Comparison of ENCODE assay signal across 16 cellular contexts in genomic region chr1:25609921-25610320, GRCh38. TPM values are rescaled to one million over a fixed set of nuclear protein-coding genes. Genes with fewer than 3 reads are reported as not detected.
DNase-seq lines count a peak whose midpoint lies in the region; ATAC-seq, FAIRE-seq and TF ChIP-seq lines count a peak whose summit lies in the region.
"Had no signal": no experiment of that assay in that cellular context is flagged by ENCODE, and none has a peak within 500 bp of the region (broad histone marks: within the 10 kb centered on the region; RNA-seq: fewer than 3 reads in every experiment).

No MANE protein-coding gene starts in this region.

- H3K27ac ChIP-seq in H9 (ENCODE audit: insufficient read length, low read depth, low read length) (no peak overlapping the region), K562 (ENCODE audit: extremely low read depth, low read depth, low read length) (no peak overlapping the region), mesenchymal stem cell (ENCODE audit: low read length, poor library complexity, severe bottlenecking) (no peak overlapping the region)

- no peak overlapping the region for H3K14ac ChIP-seq in H9 (ENCODE audit: insufficient read depth, low read length)
- H3K14ac ChIP-seq in mesenchymal stem cell (ENCODE audit: low read length in 2 of 2): no peak overlapping the region

- no peak overlapping the region for H4K91ac ChIP-seq in H9 (ENCODE audit: insufficient read length, low read depth, low read length)
- no peak overlapping the region for H4K91ac ChIP-seq in mesenchymal stem cell (ENCODE audit: low read length)

- H3K4me1 ChIP-seq in H9 (ENCODE audit: insufficient read depth, low read length) (no peaks in the 10 kb centered on the region), K562 (replicated peaks in 1 of 2; ENCODE audit: control insufficient read depth in 2 of 2, insufficient read depth in 2 of 2, low read length in 2 of 2) (peaks cover 2 to 3% of the 10 kb centered on the region in 2 experiments; a peak in 2 of 5 replicates), mesenchymal stem cell (ENCODE audit: control insufficient read depth, insufficient read depth, low read depth, low read length) (peaks cover 3% of the 10 kb centered on the region)

- no peak overlapping the region for H3K4me2 ChIP-seq in H9 (ENCODE audit: insufficient read depth, insufficient read length, low read length)
- H3K4me2 ChIP-seq in K562 (ENCODE audit: insufficient read depth, low read length): no peak overlapping the region
- H3K4me2 ChIP-seq in mesenchymal stem cell (ENCODE audit: low read length, poor library complexity, severe bottlenecking): no peak overlapping the region
- H3K4me2 ChIP-seq: smooth muscle cell had no signal

- POLR2A ChIA-PET in K562 (lab: Yijun Ruan, JAX): interaction anchor here (0.6 to 1.0 kb wide), 3 partner anchors 67 to 198 kb away, joined by 3 read pairs; partner anchors contain the start of gene LDLRAP1
- POLR2A ChIA-PET in activated CD4-positive, alpha-beta T cell treated with anti-CD3 and anti-CD28 coated beads, Interleukin-2, amount 10 ng/mL, durations not matched to agents 7 days and 5 days (lab: Charles Lee): interaction anchor here (0.6 kb wide), 1 partner anchor 182 kb away, joined by 3 read pairs; no protein-coding TSS in a partner anchor

- peaks cover 41% of the 10 kb centered on the region for H3K27me3 Mint-ChIP-seq in H9 (ENCODE audit: low read depth)
- H3K27me3 Mint-ChIP-seq in activated CD4-positive, alpha-beta T cell treated with anti-CD3 and anti-CD28 coated beads, Interleukin-2, amount 10 ng/mL, durations not matched to agents 7 days and 5 days: peaks cover 62% of the 10 kb centered on the region
- peaks cover 82% of the 10 kb centered on the region for H3K27me3 Mint-ChIP-seq in activated CD4-positive, alpha-beta T cell treated with anti-CD3 and anti-CD28 coated beads, Interleukin-2, amount 10 ng/mL, durations not matched to agents 24 days and 14 days

- no peaks in the 10 kb centered on the region for H3K79me2 ChIP-seq in H9 (ENCODE audit: insufficient read depth, low read length)
- no peaks in the 10 kb centered on the region for H3K79me2 ChIP-seq in K562 (ENCODE audit: control insufficient read depth, insufficient read depth, low read length)

- H2AFZ ChIP-seq in H9 (ENCODE audit: low read length) (no peak overlapping the region), K562 (ENCODE audit: low read depth, low read length) (no peak overlapping the region), mesenchymal stem cell (ENCODE audit: low read depth, low read length) (no peak overlapping the region)

- H3K18ac ChIP-seq in H9 (ENCODE audit: insufficient read length, low read depth, low read length) (no peak overlapping the region), mesenchymal stem cell (ENCODE audit: low read depth in 1 of 2, low read length in 2 of 2) (no peak overlapping the region)

- H2BK20ac ChIP-seq in H9 (ENCODE audit: low read depth, low read length, poor library complexity, severe bottlenecking): no peak overlapping the region

- TF ChIP-seq RAD21 in K562 (CRISPR knock-in tag; conservative IDR thresholded peaks at IDR 0.05 in 1 of 2, IDR thresholded peaks at IDR 0.05 in 1 of 2): no peak

- H3K36me3 ChIP-seq in K562 (ENCODE audit: control insufficient read depth, insufficient read depth, low read length) (no peaks in the 10 kb centered on the region), mesenchymal stem cell (ENCODE audit: control insufficient read depth in 1 of 2, insufficient read depth in 2 of 2, low read depth in 1 of 2, low read length in 2 of 2) (no peaks in the 10 kb centered on the region)

- peaks cover 4% of the 10 kb centered on the region in 2 experiments for H3K4me1 Mint-ChIP-seq in H9
- peaks cover 17% of the 10 kb centered on the region for H3K4me1 Mint-ChIP-seq in activated CD4-positive, alpha-beta T cell treated with anti-CD3 and anti-CD28 coated beads, Interleukin-2, amount 10 ng/mL, durations not matched to agents 7 days and 5 days
- peaks cover 15% of the 10 kb centered on the region for H3K4me1 Mint-ChIP-seq in activated CD4-positive, alpha-beta T cell treated with anti-CD3 and anti-CD28 coated beads, Interleukin-2, amount 10 ng/mL, durations not matched to agents 24 days and 14 days

- H4K20me1 ChIP-seq in H9 (ENCODE audit: control insufficient read depth, insufficient read depth, insufficient read length) (no peaks in the 10 kb centered on the region), K562 (replicated peaks; ENCODE audit: control insufficient read depth, insufficient read depth, low read length) (no peaks in the 10 kb centered on the region)

- H2BK120ac ChIP-seq in H9 (ENCODE audit: low read depth, low read length, poor library complexity, severe bottlenecking): no peak overlapping the region
- no peak overlapping the region for H2BK120ac ChIP-seq in mesenchymal stem cell (ENCODE audit: low read depth, low read length)

- H3K4me3 ChIP-seq in K562 (no peak overlapping the region), mesenchymal stem cell (ENCODE audit: insufficient read depth in 1 of 2, low read depth in 1 of 2, low read length in 2 of 2) (no peak overlapping the region)
- H3K4me3 ChIP-seq: smooth muscle cell had no signal

- H3K56ac ChIP-seq in H9 (ENCODE audit: insufficient read length, low read depth, low read length): no peak overlapping the region

- H3K9me3 ChIP-seq in H9 (ENCODE audit: control insufficient read depth, low read depth, low read length) (no peaks in the 10 kb centered on the region), K562 (replicated peaks; ENCODE audit: control insufficient read depth, insufficient read depth, low read depth, low read length) (no peaks in the 10 kb centered on the region), mesenchymal stem cell (ENCODE audit: control insufficient read depth, low read length) (no peaks in the 10 kb centered on the region)

- H2BK12ac ChIP-seq in H9 (ENCODE audit: insufficient read length, low read depth, low read length) (no peak overlapping the region), mesenchymal stem cell (ENCODE audit: low read length in 2 of 2) (no peak overlapping the region)

- H3K9me1 ChIP-seq in K562 (ENCODE audit: control insufficient read depth, insufficient read depth, low read length): no peaks in the 10 kb centered on the region

- H3K27me3 ChIP-seq in H9 (ENCODE audit: insufficient read depth, low read length) (no peaks in the 10 kb centered on the region), K562 (ENCODE audit: control insufficient read depth in 2 of 2, insufficient read depth in 2 of 2, low read length in 2 of 2) (peaks cover 14 to 35% of the 10 kb centered on the region in 2 experiments), mesenchymal stem cell (ENCODE audit: control insufficient read depth in 1 of 2, insufficient read depth in 1 of 2, low read length in 2 of 2) (peaks cover 24 to 53% of the 10 kb centered on the region in 2 experiments)

- no peak overlapping the region for H3T11ph ChIP-seq in H9 (ENCODE audit: low read length)

- BruUV-seq in K562 (replicated peaks; lab: Mats Ljungman, UMichigan): no TSS peak

- H4K8ac ChIP-seq in H9 (replicated peaks; ENCODE audit: insufficient read length, low read depth, low read length) (no peak overlapping the region), mesenchymal stem cell (ENCODE audit: low read length) (no peak overlapping the region)

- H3K4ac ChIP-seq in H9 (ENCODE audit: low read depth, low read length): no peak overlapping the region
- no peak overlapping the region for H3K4ac ChIP-seq in mesenchymal stem cell (ENCODE audit: low read depth in 1 of 2, low read length in 2 of 2)

- TF ChIP-seq EP300 in K562 (IDR thresholded peaks at IDR 0.05; ENCODE audit: low read length): no peak

- peak; percentile 5 for DNase-seq in NCI-H748 (lab: John Stamatoyannopoulos, UW; ENCODE audit: unreplicated experiment)
- DNase-seq in NCI-H748 treated with DMSO at 0.1 percent for 48 hours (lab: John Stamatoyannopoulos, UW): no peak
- peak; percentile 48 for DNase-seq in H9
- DNase-seq in K562 (ENCODE audit: extremely low read depth in 1 of 4, low spot score in 3 of 4): peak in 1 of 4 experiments; percentile 9
- peak; percentile 72 for DNase-seq in mesenchymal stem cell
- no peak for DNase-seq in activated CD4-positive, alpha-beta T cell treated with anti-CD3 and anti-CD28 coated beads, Interleukin-2, amount 10 ng/mL, durations not matched to agents 7 days and 5 days
- DNase-seq in medulla oblongata (ENCODE audit: extremely low spot score): no peak
- DNase-seq in activated CD4-positive, alpha-beta T cell treated with anti-CD3 and anti-CD28 coated beads, Interleukin-2, amount 10 ng/mL, durations not matched to agents 24 days and 14 days: no peak
- DNase-seq: activated CD4-positive, alpha-beta T cell treated with anti-CD3 and anti-CD28 coated beads for 1 hour; activated T-cell treated with anti-CD3 and anti-CD28 coated beads for 4 hours; stimulated activated naive CD4-positive, alpha-beta T cell treated with Interleukin-2 at 50 U/mL for 16 hours; T-helper 1 cell had no signal

- FAIRE-seq in K562 (lab: Jason Lieb, UNC): no peak
- FAIRE-seq: keratinocyte had no signal

- intact Hi-C loops in K562 (cut with micrococcal nuclease): loop anchor here (2.0 kb wide), 2 partner anchors 85 to 201 kb away; no protein-coding TSS in a partner anchor
- intact Hi-C loops in activated CD4-positive, alpha-beta T cell treated with anti-CD3 and anti-CD28 coated beads, Interleukin-2, amount 10 ng/mL, durations not matched to agents 24 days and 14 days (cut with micrococcal nuclease): loop anchor here (2.0 kb wide), 1 partner anchor 187 kb away; no protein-coding TSS in a partner anchor

- no peak overlapping the region for H3K23ac ChIP-seq in H9 (ENCODE audit: insufficient read length, low read depth, low read length)
- no peak overlapping the region for H3K23ac ChIP-seq in mesenchymal stem cell (ENCODE audit: low read length in 2 of 2)

- CTCF ChIA-PET in K562 (lab: Yijun Ruan, JAX; ENCODE audit: low intra/inter-chr PET ratio): interaction anchor here (1.2 to 3.1 kb wide), 3 partner anchors 84 to 201 kb away, joined by 5 to 15 read pairs (median 14); no protein-coding TSS in a partner anchor
- CTCF ChIA-PET in activated CD4-positive, alpha-beta T cell treated with anti-CD3 and anti-CD28 coated beads, Interleukin-2, amount 10 ng/mL, durations not matched to agents 7 days and 5 days (lab: Charles Lee): interaction anchor here (0.6 to 3.0 kb wide), 4 partner anchors 9 to 24 kb away, joined by 3 to 9 read pairs (median 4); no protein-coding TSS in a partner anchor

- TF ChIP-seq POLR2A in K562 (conservative IDR thresholded peaks at IDR 0.05): no peak

- H2BK5ac ChIP-seq in H9 (ENCODE audit: insufficient read length, low read length): no peak overlapping the region
- H2BK5ac ChIP-seq in mesenchymal stem cell (ENCODE audit: low read depth, low read length, poor library complexity, severe bottlenecking): no peak overlapping the region

- WGBS in H9 (ENCODE audit: extremely low coverage, insufficient read length, low lambda C conversion rate): no CpG with 5 or more reads among the region's 6 CpGs
- WGBS in K562 (ENCODE audit: insufficient coverage, low coverage, missing lambda C conversion rate): 6% methylated on average over 6 of the region's 6 CpGs
- 35% methylated on average over 6 of the region's 6 CpGs for WGBS in mesenchymal stem cell

- H3K36me3 Mint-ChIP-seq in H9 (ENCODE audit: insufficient read depth in 1 of 3, low read depth in 3 of 3): no peaks in the 10 kb centered on the region
- no peaks in the 10 kb centered on the region for H3K36me3 Mint-ChIP-seq in activated CD4-positive, alpha-beta T cell treated with anti-CD3 and anti-CD28 coated beads, Interleukin-2, amount 10 ng/mL, durations not matched to agents 7 days and 5 days (ENCODE audit: low read depth)
- no peaks in the 10 kb centered on the region for H3K36me3 Mint-ChIP-seq in activated CD4-positive, alpha-beta T cell treated with anti-CD3 and anti-CD28 coated beads, Interleukin-2, amount 10 ng/mL, durations not matched to agents 24 days and 14 days (ENCODE audit: low read depth)
- H3K36me3 Mint-ChIP-seq: activated naive CD4-positive, alpha-beta T cell treated with anti-CD3 and anti-CD28 coated beads, Interleukin-2, amount 50 U/mL, for 72 hours had no signal

- no peaks in the 10 kb centered on the region for H3K79me1 ChIP-seq in H9 (ENCODE audit: insufficient read depth, low read depth, low read length, poor library complexity, severe bottlenecking)
- H3K79me1 ChIP-seq in mesenchymal stem cell (replicated peaks; ENCODE audit: low read length, poor library complexity, severe bottlenecking): no peaks in the 10 kb centered on the region

- no peak overlapping the region for H3K4me3 Mint-ChIP-seq in H9
- H3K4me3 Mint-ChIP-seq in activated CD4-positive, alpha-beta T cell treated with anti-CD3 and anti-CD28 coated beads, Interleukin-2, amount 10 ng/mL, durations not matched to agents 7 days and 5 days: no peak overlapping the region
- H3K4me3 Mint-ChIP-seq in activated CD4-positive, alpha-beta T cell treated with anti-CD3 and anti-CD28 coated beads, Interleukin-2, amount 10 ng/mL, durations not matched to agents 24 days and 14 days: no peak overlapping the region

- TF ChIP-seq CTCF in H9 (conservative IDR thresholded peaks at IDR 0.05): no peak
- TF ChIP-seq CTCF in K562 (IDR thresholded peaks at IDR 0.05 in 2 of 3, conservative IDR thresholded peaks at IDR 0.05 in 1 of 3; ENCODE audit: insufficient read depth in 2 of 3, low read depth in 1 of 3, low read length in 3 of 3): no peak

- H3K23me2 ChIP-seq in H9 (ENCODE audit: insufficient read length, low read depth, low read length, poor library complexity, severe bottlenecking): no peaks in the 10 kb centered on the region

- H4K5ac ChIP-seq in H9 (ENCODE audit: insufficient read length, low read depth, low read length): no peak overlapping the region

- ATAC-seq in K562: no peak
- ATAC-seq: activated naive CD4-positive, alpha-beta T cell treated with anti-CD3 and anti-CD28 coated beads, Interleukin-2, amount 50 U/mL, for 72 hours had no signal

- H3K27ac Mint-ChIP-seq in H9: no peak overlapping the region
- no peak overlapping the region for H3K27ac Mint-ChIP-seq in activated CD4-positive, alpha-beta T cell treated with anti-CD3 and anti-CD28 coated beads, Interleukin-2, amount 10 ng/mL, durations not matched to agents 7 days and 5 days
- no peak overlapping the region for H3K27ac Mint-ChIP-seq in activated CD4-positive, alpha-beta T cell treated with anti-CD3 and anti-CD28 coated beads, Interleukin-2, amount 10 ng/mL, durations not matched to agents 24 days and 14 days
- H3K27ac Mint-ChIP-seq: activated naive CD4-positive, alpha-beta T cell treated with anti-CD3 and anti-CD28 coated beads, Interleukin-2, amount 50 U/mL, for 72 hours had no signal

- H3K9ac ChIP-seq in H9 (ENCODE audit: extremely low read depth, insufficient read length, low read length): no peak overlapping the region
- H3K9ac ChIP-seq in K562 (ENCODE audit: insufficient read depth in 1 of 2, low read depth in 2 of 2, low read length in 2 of 2): no peak overlapping the region
- no peak overlapping the region for H3K9ac ChIP-seq in mesenchymal stem cell (ENCODE audit: low read length)

- H2AK5ac ChIP-seq in H9 (ENCODE audit: insufficient read length, low read length) (no peak overlapping the region), mesenchymal stem cell (ENCODE audit: low read length, severe bottlenecking) (no peak overlapping the region)

- in situ Hi-C loops in K562 (cut with MboI): loop anchor here (5.0 to 10.0 kb wide), 2 partner anchors 187 to 395 kb away; no protein-coding TSS in a partner anchor

- no peaks in the 10 kb centered on the region for H3K9me3 Mint-ChIP-seq in H9
- no peaks in the 10 kb centered on the region for H3K9me3 Mint-ChIP-seq in activated CD4-positive, alpha-beta T cell treated with anti-CD3 and anti-CD28 coated beads, Interleukin-2, amount 10 ng/mL, durations not matched to agents 7 days and 5 days
- H3K9me3 Mint-ChIP-seq in activated CD4-positive, alpha-beta T cell treated with anti-CD3 and anti-CD28 coated beads, Interleukin-2, amount 10 ng/mL, durations not matched to agents 24 days and 14 days: no peaks in the 10 kb centered on the region
- H3K9me3 Mint-ChIP-seq: activated naive CD4-positive, alpha-beta T cell treated with anti-CD3 and anti-CD28 coated beads, Interleukin-2, amount 50 U/mL, for 72 hours had no signal

- H2BK15ac ChIP-seq in H9 (ENCODE audit: low read depth, low read length): no peak overlapping the region
- no peak overlapping the region for H2BK15ac ChIP-seq in mesenchymal stem cell (ENCODE audit: low read depth, poor library complexity, severe bottlenecking)

RNA-seq across cellular contexts. Expression of gene MAN1C1, which starts 6.7 kb away (rescaled TPM):
- total RNA-seq in H9 (2021) (9.3 and 9.9 TPM in 2 replicates), K562 (2014; rRNA removed) (not detected in 2 replicates), K562 (2014; rRNA removed; fragmentation: Illumina TruSeq; extraction: Trizol) (0.15 TPM in 1 of 2 replicates, not detected in the other), K562 (2015; rRNA removed; fragmentation: Illumina TruSeq; extraction: Trizol) (0.18 TPM in 1 of 2 replicates, not detected in the other), K562 (2021) (0.22 and 0.44 TPM in 2 replicates)
- 0.19 TPM in 1 of 2 replicates, not detected in the other for total RNA-seq in K562 (2011; cell fraction: chromatin; rRNA removed; ENCODE audit: low replicate concordance)
- total RNA-seq in K562 (2011; cell fraction: nucleolus; rRNA removed): 0.13 and 0.50 TPM in 2 replicates
- total RNA-seq in K562 (2011; cell fraction: nucleoplasm; rRNA removed): 0.22 and 0.46 TPM in 2 replicates
- polyA plus RNA-seq in K562 (2011; rRNA removed) (0.06 and 0.11 TPM in 2 replicates), K562 (2014; fragmentation: Illumina TruSeq; extraction: Trizol) (0.04 and 0.29 TPM in 2 replicates), K562 (2014; fragmentation: Nextera tagmentation; extraction: Ambion mirVana) (not detected), K562 (2014; rRNA removed) (0.04 TPM in 1 of 2 replicates, not detected in the other)
- polyA plus RNA-seq in K562 (2011; cell fraction: cytosol; rRNA removed): 0.07 TPM in 2 replicates
- polyA plus RNA-seq in K562 (2011; cell fraction: nucleus; rRNA removed): 0.07 and 0.25 TPM in 2 replicates
- polyA plus RNA-seq in K562 (2012): 0.07 and 0.53 TPM in 2 replicates
- 0.18 TPM in 1 of 2 replicates, not detected in the other for polyA minus RNA-seq in K562 (2011; rRNA and poly(A)+ RNA removed)
- not detected in 2 replicates for polyA minus RNA-seq in K562 (2011; cell fraction: cytosol; rRNA and poly(A)+ RNA removed)
- 0.13 TPM in 1 of 2 replicates, not detected in the other for polyA minus RNA-seq in K562 (2011; cell fraction: nucleus; rRNA and poly(A)+ RNA removed)
- 11.2 TPM for polyA plus RNA-seq in mesenchymal stem cell (2013, experiment 1 of 2)
- 11.4 TPM for polyA plus RNA-seq in mesenchymal stem cell (2013, experiment 2 of 2)
- 10 to 100 TPM; 28.9 to 31.1 TPM for total RNA-seq in activated CD4-positive, alpha-beta T cell treated with anti-CD3 and anti-CD28 coated beads, Interleukin-2, amount 10 ng/mL, durations not matched to agents 7 days and 5 days
- total RNA-seq in activated CD4-positive, alpha-beta T cell treated with anti-CD3 and anti-CD28 coated beads, Interleukin-2, amount 10 ng/mL, durations not matched to agents 24 days and 14 days: 2.2 and 2.9 TPM in 2 replicates
- total RNA-seq: MCF 10A had no signal

Comparison
In these comparisons a context has a peak if more than half of its experiments do, and no peak if none do; other contexts are left out.
1. DNase-seq: peak in NCI-H748 (single experiment), H9 (single experiment) and mesenchymal stem cell (single experiment); none in NCI-H748 treated with DMSO at 0.1 percent for 48 hours (single experiment), activated CD4-positive, alpha-beta T cell treated with anti-CD3 and anti-CD28 coated beads, Interleukin-2, amount 10 ng/mL, durations not matched to agents 7 days and 5 days (single experiment), medulla oblongata (single experiment) and activated CD4-positive, alpha-beta T cell treated with anti-CD3 and anti-CD28 coated beads, Interleukin-2, amount 10 ng/mL, durations not matched to agents 24 days and 14 days (single experiment).